20 cellular contexts compared by ENCODE assay signal in genomic region chr2:223994562-223995162, GRCh38. TPM values are rescaled to one million over a fixed set of nuclear protein-coding genes. Genes with fewer than 3 reads are reported as not detected.
DNase-seq lines count a peak whose midpoint lies in the region; ATAC-seq, FAIRE-seq and TF ChIP-seq lines count a peak whose summit lies in the region.
"Had no signal": no experiment of that assay in that cellular context is flagged by ENCODE, and none has a peak within 500 bp of the region (broad histone marks: within the 10 kb centered on the region; RNA-seq: fewer than 3 reads in every experiment).

No MANE protein-coding gene starts in this region.

- H2BK5ac ChIP-seq in mesenchymal stem cell (ENCODE audit: low read depth, low read length, poor library complexity, severe bottlenecking), result no peak overlapping the region

- H3K36me3 ChIP-seq in ACC112 (ENCODE audit: insufficient read depth, low read length), result peaks cover 32% of the 10 kb centered on the region
- H3K36me3 ChIP-seq in mesenchymal stem cell (ENCODE audit: control insufficient read depth in 1 of 2, insufficient read depth in 2 of 2, low read depth in 1 of 2, low read length in 2 of 2), result peaks cover 23 to 85% of the 10 kb centered on the region in 2 experiments
- H3K36me3 ChIP-seq: BE2C, stomach, upper lobe of left lung had no signal

- peak overlapping the region; percentile 42 for H3K27ac Mint-ChIP-seq in activated naive CD8-positive, alpha-beta T cell

- no peak for ATAC-seq in GM21825 (IDR thresholded peaks at IDR 0.05; ENCODE audit: unreplicated experiment)
- ATAC-seq: naive thymus-derived CD8-positive, alpha-beta T cell had no signal

- H3K4me1 ChIP-seq in ACC112 (ENCODE audit: control insufficient read depth, insufficient read depth, low read length, unreplicated experiment) (peaks cover 26% of the 10 kb centered on the region), mesenchymal stem cell (ENCODE audit: control insufficient read depth, insufficient read depth, low read depth, low read length) (peaks cover 13% of the 10 kb centered on the region)
- H3K4me1 ChIP-seq: BE2C, upper lobe of left lung had no signal

- no peak overlapping the region for H4K8ac ChIP-seq in mesenchymal stem cell (ENCODE audit: low read length)

- no peaks in the 10 kb centered on the region for H3K9me3 Mint-ChIP-seq in activated naive CD8-positive, alpha-beta T cell (ENCODE audit: low read depth)
- H3K9me3 Mint-ChIP-seq: naive thymus-derived CD8-positive, alpha-beta T cell had no signal

- H3K36me3 Mint-ChIP-seq in activated naive CD8-positive, alpha-beta T cell, result peaks cover 7% of the 10 kb centered on the region

- peak overlapping the region; percentile 36 for H3K9ac ChIP-seq in mesenchymal stem cell (ENCODE audit: low read length)
- H3K9ac ChIP-seq: KMS-11 had no signal

- FAIRE-seq in GM12891 (lab: Jason Lieb, UNC), result peak; percentile 60
- FAIRE-seq: endometrium, RCC 7860 had no signal

- DNase-seq in GM12891 (ENCODE audit: insufficient read length, low spot score), result no peak
- no peak for DNase-seq in mesenchymal stem cell
- no peak for DNase-seq in GDM1 (lab: John Stamatoyannopoulos, UW)
- no peak for DNase-seq in NCI-H1092 (lab: John Stamatoyannopoulos, UW)
- DNase-seq: activated CD4-positive, alpha-beta T cell treated with anti-CD3 and anti-CD28 coated beads for 4 hours; BE2C; naive thymus-derived CD8-positive, alpha-beta T cell; NCI-H1048; NCI-H2081; NCI-H446 treated with DMSO at 0.1 percent for 48 hours; stimulated activated CD4-positive, alpha-beta T cell treated with anti-CD3 and anti-CD28 coated beads, Interleukin-1b, Interleukin-23, amount 100 ng/mL, for 48 hours; stomach; upper lobe of left lung had no signal

- peaks cover 12% of the 10 kb centered on the region for H3K79me2 ChIP-seq in ACC112 (ENCODE audit: control insufficient read depth, insufficient read depth, low read length, unreplicated experiment)

- H3K4me3 ChIP-seq in ACC112 (ENCODE audit: low read depth, low read length), result no peak overlapping the region
- no peak overlapping the region for H3K4me3 ChIP-seq in mesenchymal stem cell (ENCODE audit: insufficient read depth in 1 of 2, low read depth in 1 of 2, low read length in 2 of 2)
- H3K4me3 ChIP-seq: coronary artery, stomach, upper lobe of left lung had no signal

- H3K27me3 ChIP-seq in ACC112 (ENCODE audit: insufficient read depth, low read length) (no peaks in the 10 kb centered on the region), mesenchymal stem cell (ENCODE audit: control insufficient read depth in 1 of 2, insufficient read depth in 1 of 2, low read length in 2 of 2) (no peaks in the 10 kb centered on the region)
- H3K27me3 ChIP-seq: BE2C, stomach, upper lobe of left lung had no signal

- H3K27ac ChIP-seq in ACC112 (ENCODE audit: low read depth, low read length), result peak overlapping the region; percentile 62
- H3K27ac ChIP-seq in mesenchymal stem cell (ENCODE audit: low read length, poor library complexity, severe bottlenecking), result no peak overlapping the region
- H3K27ac ChIP-seq: coronary artery, KMS-11, stomach, upper lobe of left lung had no signal

- H2BK12ac ChIP-seq in mesenchymal stem cell (ENCODE audit: low read length in 2 of 2), result no peak overlapping the region

- peak overlapping the region in 1 of 2 experiments; percentile 7 for H3K18ac ChIP-seq in mesenchymal stem cell (ENCODE audit: low read depth in 1 of 2, low read length in 2 of 2)

- H2AFZ ChIP-seq in ACC112 (ENCODE audit: low read length, unreplicated experiment), result no peak overlapping the region
- H2AFZ ChIP-seq in mesenchymal stem cell (ENCODE audit: low read depth, low read length), result no peak overlapping the region

- no peak overlapping the region for H3K23ac ChIP-seq in mesenchymal stem cell (ENCODE audit: low read length in 2 of 2)

- WGBS in mesenchymal stem cell, result 97% methylated on average over 4 of the region's 4 CpGs

- H3K9me3 ChIP-seq in mesenchymal stem cell (ENCODE audit: control insufficient read depth, low read length), result no peaks in the 10 kb centered on the region
- H3K9me3 ChIP-seq: BE2C, stomach, upper lobe of left lung had no signal

- no peak overlapping the region for H2BK120ac ChIP-seq in mesenchymal stem cell (ENCODE audit: low read depth, low read length)

- H3K4me1 Mint-ChIP-seq in activated naive CD8-positive, alpha-beta T cell (ENCODE audit: low read depth), result peaks cover 9% of the 10 kb centered on the region

- H2AK5ac ChIP-seq in mesenchymal stem cell (ENCODE audit: low read length, severe bottlenecking), result peak overlapping the region; percentile 1

- TF ChIP-seq POLR2A in GM12891 (IDR thresholded peaks at IDR 0.05; ENCODE audit: low read depth, low read length), result no peak

- peaks cover 9% of the 10 kb centered on the region for H3K79me1 ChIP-seq in mesenchymal stem cell (replicated peaks; ENCODE audit: low read length, poor library complexity, severe bottlenecking)

- H3K4ac ChIP-seq in mesenchymal stem cell (ENCODE audit: low read depth in 1 of 2, low read length in 2 of 2), result no peak overlapping the region

- no peaks in the 10 kb centered on the region for H3K27me3 Mint-ChIP-seq in activated naive CD8-positive, alpha-beta T cell
- H3K27me3 Mint-ChIP-seq: naive thymus-derived CD8-positive, alpha-beta T cell had no signal

- H4K91ac ChIP-seq in mesenchymal stem cell (ENCODE audit: low read length), result no peak overlapping the region

- no peak overlapping the region for H3K14ac ChIP-seq in mesenchymal stem cell (ENCODE audit: low read length in 2 of 2)

- H3K4me2 ChIP-seq in mesenchymal stem cell (ENCODE audit: low read length, poor library complexity, severe bottlenecking), result no peak overlapping the region
- H3K4me2 ChIP-seq: KMS-11 had no signal

- H3K4me3 Mint-ChIP-seq in activated naive CD8-positive, alpha-beta T cell, result no peak overlapping the region
- H3K4me3 Mint-ChIP-seq: naive thymus-derived CD8-positive, alpha-beta T cell had no signal

- H2BK15ac ChIP-seq in mesenchymal stem cell (ENCODE audit: low read depth, poor library complexity, severe bottlenecking), result no peak overlapping the region

TF ChIP-seq in GM12891, 5 proteins besides CTCF, POLR2A, EP300 and RAD21:
- TF ChIP-seq PAX5 (IDR thresholded peaks at IDR 0.05; ENCODE audit: insufficient read depth, low read length, severe bottlenecking), result no peak
- no peak for TF ChIP-seq POLR2AphosphoS5 (IDR thresholded peaks at IDR 0.05; ENCODE audit: low read depth, low read length)
- no peak for TF ChIP-seq POU2F2 (IDR thresholded peaks at IDR 0.05; ENCODE audit: low read depth, low read length)
- TF ChIP-seq TAF1 (IDR thresholded peaks at IDR 0.05; ENCODE audit: low read depth, low read length), result no peak
- TF ChIP-seq SPI1 (IDR thresholded peaks at IDR 0.05; ENCODE audit: low read depth, low read length), result no peak

RNA-seq across cellular contexts. Expression of gene MRPL44, which starts 37.4 kb away (rescaled TPM):
- polyA plus RNA-seq in GM12891 (2012; ENCODE audit: low read depth, missing spikeins), result 27.1 TPM
- 22.5 TPM for polyA plus RNA-seq in mesenchymal stem cell (2013, experiment 1 of 2)
- 21.7 TPM for polyA plus RNA-seq in mesenchymal stem cell (2013, experiment 2 of 2)

RNA-seq across cellular contexts. Expression of gene SERPINE2, which starts 44.4 kb away (rescaled TPM):
- 0.04 TPM for polyA plus RNA-seq in GM12891 (2012; ENCODE audit: low read depth, missing spikeins)
- 579 TPM for polyA plus RNA-seq in mesenchymal stem cell (2013, experiment 1 of 2)
- polyA plus RNA-seq in mesenchymal stem cell (2013, experiment 2 of 2), result 591 TPM

RNA-seq across cellular contexts. Expression of gene WDFY1, which starts 49.5 kb away (rescaled TPM):
- polyA plus RNA-seq in GM12891 (2012; ENCODE audit: low read depth, missing spikeins), result 16.4 TPM
- 40.3 TPM for polyA plus RNA-seq in mesenchymal stem cell (2013, experiment 1 of 2)
- 39.9 TPM for polyA plus RNA-seq in mesenchymal stem cell (2013, experiment 2 of 2)
